ENCODE assay signal across 27 cellular contexts in genomic region chr14:104516906-104517305, GRCh38.
"Had no signal": no experiment of that assay in that cellular context is flagged by ENCODE, and none has a peak within 500 bp of the region (broad histone marks: within the 10 kb centered on the region; RNA-seq: fewer than 3 reads in every experiment).

No MANE protein-coding gene starts in this region.

- H3K4me3 ChIP-seq: ascending aorta, body of pancreas had no signal

- H3K4me1 ChIP-seq: ascending aorta, body of pancreas had no signal

- H3K27ac ChIP-seq: ascending aorta, body of pancreas, RWPE1 had no signal

- H3K27me3 ChIP-seq: ascending aorta, body of pancreas had no signal

- DNase-seq: activated CD4-positive, alpha-beta T cell treated with anti-CD3 and anti-CD28 coated beads for 48 hours; activated CD4-positive, alpha-beta T cell treated with anti-CD3 and anti-CD28 coated beads, Interleukin-2, amount 50 U/mL, for 4 hours; activated CD4-positive, CD25-positive, alpha-beta regulatory T cell treated with anti-CD3 and anti-CD28 coated beads, Interleukin-2, amount 50 U/mL, for 72 hours; activated effector memory CD4-positive, alpha-beta T cell treated with Interleukin-2 at 50 U/mL for 16 hours; activated naive CD4-positive, alpha-beta T cell treated with Interleukin-2 at 50 U/mL for 16 hours; activated naive CD8-positive, alpha-beta T cell treated with anti-CD3 and anti-CD28 coated beads, Interleukin-2, amount 50 U/mL, for 24 hours; activated T-cell treated with anti-CD3 and anti-CD28 coated beads, Interleukin-2, amount 50 U/mL, for 24 hours; amniotic stem cell; body of pancreas; IMR-90; KBM-7; NCI-H1048; NCI-H146; NCI-H2029; NCI-H2107; NCI-H2171 treated with DMSO at 0.1 percent for 48 hours; NCI-H226; NCI-H510A treated with DMSO at 0.1 percent for 48 hours; NCI-H69; NK-92 treated with Interleukin-12 subunit alpha and Interleukin-12 subunit beta, amount 100 ng/mL, for 24 hours; OCI-M1; SHP77 treated with DMSO at 0.1 percent for 48 hours had no signal

- H3K36me3 ChIP-seq: ascending aorta had no signal

- ATAC-seq: activated naive CD4-positive, alpha-beta T cell treated with anti-CD3 and anti-CD28 coated beads, Interleukin-2, amount 50 U/mL, for 72 hours; activated naive CD8-positive, alpha-beta T cell treated with anti-CD3 and anti-CD28 coated beads, Interleukin-2, amount 50 U/mL, for 24 hours; body of pancreas; Panc1; WTC11 had no signal
